8 cellular contexts compared by ENCODE assay signal in the genomic region with DNA sequence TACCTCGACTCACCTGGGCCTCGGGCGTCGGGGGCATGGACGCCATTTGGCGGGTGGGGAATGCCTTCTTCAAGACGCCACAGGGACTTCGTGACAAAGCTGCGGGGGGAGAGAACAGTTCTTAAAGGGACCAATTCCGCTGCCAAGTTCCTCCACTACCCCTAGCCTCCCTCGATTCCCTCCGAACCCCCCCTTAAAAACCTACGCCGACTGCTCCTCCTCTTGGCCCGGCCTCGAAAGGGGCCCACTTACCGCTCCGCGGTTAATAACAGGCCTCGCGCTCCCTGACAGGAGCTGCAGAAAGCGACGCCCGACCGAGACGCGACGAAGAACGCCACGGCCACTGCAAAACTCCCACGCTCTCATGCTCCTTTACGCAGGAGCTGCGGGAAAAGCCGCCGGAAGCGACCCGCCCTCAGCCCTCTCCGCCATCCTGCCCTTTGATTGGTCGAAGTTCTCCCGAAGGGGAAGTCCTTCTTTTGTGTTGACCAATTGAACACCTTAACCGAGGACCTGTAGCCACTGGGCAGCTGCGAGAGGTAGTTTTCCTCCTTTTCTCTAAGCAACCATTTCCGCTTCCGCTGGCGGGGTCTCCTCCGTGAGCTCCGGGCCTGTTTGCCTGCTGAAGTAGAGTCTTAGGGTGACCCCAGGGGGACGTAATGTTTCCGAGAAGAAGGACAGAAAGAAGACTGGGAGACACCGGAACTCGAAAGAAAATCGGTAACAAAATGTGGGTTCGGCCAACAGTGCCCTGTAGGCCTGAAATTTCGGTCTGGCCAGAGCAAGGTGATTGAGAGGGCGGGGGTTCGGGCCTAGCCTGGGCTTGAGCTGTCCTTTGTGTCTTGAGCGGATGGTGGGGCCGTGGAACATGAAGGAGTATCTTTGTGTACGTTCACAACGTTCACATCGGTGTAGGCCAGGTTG. TPM values are rescaled to one million over a fixed set of nuclear protein-coding genes. Genes with fewer than 3 reads are reported as not detected.
A peak's percentile ranks its signal among the peaks of the same experiment; 100 is the strongest.
DNase-seq lines count a peak whose midpoint lies in the region; TF ChIP-seq lines count a peak whose summit lies in the region.

A gene (plus strand): TSS at position 573 of the 924 bp plus-strand sequence. CDS start 32,548 bp downstream, outside the sequence.
A gene with protein sequence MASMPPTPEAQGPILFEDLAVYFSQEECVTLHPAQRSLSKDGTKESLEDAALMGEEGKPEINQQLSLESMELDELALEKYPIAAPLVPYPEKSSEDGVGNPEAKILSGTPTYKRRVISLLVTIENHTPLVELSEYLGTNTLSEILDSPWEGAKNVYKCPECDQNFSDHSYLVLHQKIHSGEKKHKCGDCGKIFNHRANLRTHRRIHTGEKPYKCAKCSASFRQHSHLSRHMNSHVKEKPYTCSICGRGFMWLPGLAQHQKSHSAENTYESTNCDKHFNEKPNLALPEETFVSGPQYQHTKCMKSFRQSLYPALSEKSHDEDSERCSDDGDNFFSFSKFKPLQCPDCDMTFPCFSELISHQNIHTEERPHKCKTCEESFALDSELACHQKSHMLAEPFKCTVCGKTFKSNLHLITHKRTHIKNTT (minus strand): TSS at position 397 of the 924 bp plus-strand sequence. CDS start 351 bp downstream, at position 46.

- POLR2A ChIA-PET in HEK293 (lab: Yijun Ruan, JAX) = interaction anchor here (0.6 to 3.3 kb wide), 12 partner anchors 11 to 293 kb away, joined by 3 to 33 read pairs (median 6); a partner anchor contains a TSS

- no peaks in the 10 kb centered on the region for H3K4me1 ChIP-seq in HEK293 (ENCODE audit: control insufficient read depth, insufficient read depth, low read length)
- H3K4me1 ChIP-seq in right atrium auricular region = peaks cover 0 to 8% of the 10 kb centered on the region in 2 donors
- H3K4me1 ChIP-seq in prostate gland (replicated peaks) = no peaks in the 10 kb centered on the region
- no peaks in the 10 kb centered on the region for H3K4me1 ChIP-seq in uterus

- DNase-seq in GDM1 (lab: John Stamatoyannopoulos, UW) (peak; percentile 79), NCI-H1092 (lab: John Stamatoyannopoulos, UW) (peak; percentile 68), anterior cingulate cortex (lab: John Stamatoyannopoulos, UW) (peak in 56 of 58 donors; percentile 18 to 92 (median 77)), right atrium auricular region (ENCODE audit: low spot score) (peak; percentile 90), prostate gland (ENCODE audit: low spot score) (peak; percentile 82), uterus (peak; percentile 73 to 77)

- peaks cover 36% of the 10 kb centered on the region for H3K36me3 Mint-ChIP-seq in T-helper 1 cell treated with Interleukin-12 subunit alpha and Interleukin-12 subunit beta and Interleukin-4 antibody, amounts not matched to agents 30 μg/mL and 1 μg/mL, for 36 hours (ENCODE audit: low read depth)

- H3K4me1 Mint-ChIP-seq in T-helper 1 cell treated with Interleukin-12 subunit alpha and Interleukin-12 subunit beta and Interleukin-4 antibody, amounts not matched to agents 30 μg/mL and 1 μg/mL, for 36 hours (ENCODE audit: low read depth) = peaks cover 10% of the 10 kb centered on the region

- peak within 1 kb of the TSS; percentile 94 for H3K4me3 Mint-ChIP-seq in T-helper 1 cell treated with Interleukin-12 subunit alpha and Interleukin-12 subunit beta and Interleukin-4 antibody, amounts not matched to agents 30 μg/mL and 1 μg/mL, for 36 hours

- TF ChIP-seq CTCF in HEK293 (tag by site-specific recombination; IDR thresholded peaks at IDR 0.05) = no peak; the same call in 1 of the 2 replicates
- TF ChIP-seq CTCF in right atrium auricular region (IDR thresholded peaks at IDR 0.05) = no peak
- no peak for TF ChIP-seq CTCF in prostate gland (IDR thresholded peaks at IDR 0.05)
- TF ChIP-seq CTCF in uterus (IDR thresholded peaks at IDR 0.05) = no peak

- TF ChIP-seq POLR2A in prostate gland (IDR thresholded peaks at IDR 0.05) (no peak), uterus (IDR thresholded peaks at IDR 0.05) (no peak)

- H3K9me3 Mint-ChIP-seq in T-helper 1 cell treated with Interleukin-12 subunit alpha and Interleukin-12 subunit beta and Interleukin-4 antibody, amounts not matched to agents 30 μg/mL and 1 μg/mL, for 36 hours = peaks cover 34% of the 10 kb centered on the region

- peaks cover 8 to 33% of the 10 kb centered on the region in 2 experiments; a peak in 2 of 3 replicates for H3K36me3 ChIP-seq in HEK293 (ENCODE audit: control insufficient read depth in 2 of 2, insufficient read depth in 1 of 2, low read length in 2 of 2)
- peaks cover 10% of the 10 kb centered on the region for H3K36me3 ChIP-seq in right atrium auricular region
- H3K36me3 ChIP-seq in prostate gland = no peaks in the 10 kb centered on the region
- no peaks in the 10 kb centered on the region for H3K36me3 ChIP-seq in uterus

- H3K27ac ChIP-seq in HEK293 (ENCODE audit: extremely low read depth, low read depth, low read length) (peak within 1 kb of the TSS; percentile 32; the same call in 1 of the 2 replicates), right atrium auricular region (peak within 1 kb of the TSS; percentile 75 to 82), prostate gland (peak within 1 kb of the TSS; percentile 57 to 61), uterus (peak within 1 kb of the TSS; percentile 45 to 59)

- H3K27me3 Mint-ChIP-seq in T-helper 1 cell treated with Interleukin-12 subunit alpha and Interleukin-12 subunit beta and Interleukin-4 antibody, amounts not matched to agents 30 μg/mL and 1 μg/mL, for 36 hours (ENCODE audit: low read depth) = no peaks in the 10 kb centered on the region

- no peaks in the 10 kb centered on the region for H3K9me3 ChIP-seq in HEK293 (ENCODE audit: control insufficient read depth, insufficient read depth, low read depth, low read length)
- peaks cover 0 to 20% of the 10 kb centered on the region in 2 donors for H3K9me3 ChIP-seq in right atrium auricular region
- no peaks in the 10 kb centered on the region for H3K9me3 ChIP-seq in prostate gland
- H3K9me3 ChIP-seq in uterus = peaks cover 0 to 15% of the 10 kb centered on the region in 2 donors

- no peaks in the 10 kb centered on the region for H3K27me3 ChIP-seq in right atrium auricular region
- H3K27me3 ChIP-seq in prostate gland (replicated peaks; ENCODE audit: insufficient read depth) = no peaks in the 10 kb centered on the region
- no peaks in the 10 kb centered on the region for H3K27me3 ChIP-seq in uterus

- CTCF ChIA-PET in HEK293 (lab: Yijun Ruan, JAX) = interaction anchor here (0.6 to 1.0 kb wide), 3 partner anchors 14 to 811 kb away, joined by 3 read pairs; no protein-coding TSS in a partner anchor

- 40% methylated on average over 61 of the region's 61 CpGs for WGBS in prostate gland

- peak within 1 kb of the TSS; percentile 93 for H3K27ac Mint-ChIP-seq in T-helper 1 cell treated with Interleukin-12 subunit alpha and Interleukin-12 subunit beta and Interleukin-4 antibody, amounts not matched to agents 30 μg/mL and 1 μg/mL, for 36 hours

- intact Hi-C loops in prostate gland (cut with DNase I) (no loop called here), uterus (cut with DNase I; ENCODE audit: low total_unique reads) (no loop called here)

- H3K4me3 ChIP-seq in HEK293 (ENCODE audit: low read depth, low read length) = peak within 1 kb of the TSS; percentile 61
- peak within 1 kb of the TSS; percentile 55 to 66 for H3K4me3 ChIP-seq in right atrium auricular region
- peak within 1 kb of the TSS; percentile 47 for H3K4me3 ChIP-seq in prostate gland
- H3K4me3 ChIP-seq in uterus = peak within 1 kb of the TSS; percentile 55 to 57

TF ChIP-seq in HEK293, 187 proteins besides CTCF, POLR2A, EP300 and RAD21 (continues in another document):
- TF ChIP-seq SCRT2 (tag by site-specific recombination; IDR thresholded peaks at IDR 0.05) = peak; percentile 84
- TF ChIP-seq, protein P1, sequence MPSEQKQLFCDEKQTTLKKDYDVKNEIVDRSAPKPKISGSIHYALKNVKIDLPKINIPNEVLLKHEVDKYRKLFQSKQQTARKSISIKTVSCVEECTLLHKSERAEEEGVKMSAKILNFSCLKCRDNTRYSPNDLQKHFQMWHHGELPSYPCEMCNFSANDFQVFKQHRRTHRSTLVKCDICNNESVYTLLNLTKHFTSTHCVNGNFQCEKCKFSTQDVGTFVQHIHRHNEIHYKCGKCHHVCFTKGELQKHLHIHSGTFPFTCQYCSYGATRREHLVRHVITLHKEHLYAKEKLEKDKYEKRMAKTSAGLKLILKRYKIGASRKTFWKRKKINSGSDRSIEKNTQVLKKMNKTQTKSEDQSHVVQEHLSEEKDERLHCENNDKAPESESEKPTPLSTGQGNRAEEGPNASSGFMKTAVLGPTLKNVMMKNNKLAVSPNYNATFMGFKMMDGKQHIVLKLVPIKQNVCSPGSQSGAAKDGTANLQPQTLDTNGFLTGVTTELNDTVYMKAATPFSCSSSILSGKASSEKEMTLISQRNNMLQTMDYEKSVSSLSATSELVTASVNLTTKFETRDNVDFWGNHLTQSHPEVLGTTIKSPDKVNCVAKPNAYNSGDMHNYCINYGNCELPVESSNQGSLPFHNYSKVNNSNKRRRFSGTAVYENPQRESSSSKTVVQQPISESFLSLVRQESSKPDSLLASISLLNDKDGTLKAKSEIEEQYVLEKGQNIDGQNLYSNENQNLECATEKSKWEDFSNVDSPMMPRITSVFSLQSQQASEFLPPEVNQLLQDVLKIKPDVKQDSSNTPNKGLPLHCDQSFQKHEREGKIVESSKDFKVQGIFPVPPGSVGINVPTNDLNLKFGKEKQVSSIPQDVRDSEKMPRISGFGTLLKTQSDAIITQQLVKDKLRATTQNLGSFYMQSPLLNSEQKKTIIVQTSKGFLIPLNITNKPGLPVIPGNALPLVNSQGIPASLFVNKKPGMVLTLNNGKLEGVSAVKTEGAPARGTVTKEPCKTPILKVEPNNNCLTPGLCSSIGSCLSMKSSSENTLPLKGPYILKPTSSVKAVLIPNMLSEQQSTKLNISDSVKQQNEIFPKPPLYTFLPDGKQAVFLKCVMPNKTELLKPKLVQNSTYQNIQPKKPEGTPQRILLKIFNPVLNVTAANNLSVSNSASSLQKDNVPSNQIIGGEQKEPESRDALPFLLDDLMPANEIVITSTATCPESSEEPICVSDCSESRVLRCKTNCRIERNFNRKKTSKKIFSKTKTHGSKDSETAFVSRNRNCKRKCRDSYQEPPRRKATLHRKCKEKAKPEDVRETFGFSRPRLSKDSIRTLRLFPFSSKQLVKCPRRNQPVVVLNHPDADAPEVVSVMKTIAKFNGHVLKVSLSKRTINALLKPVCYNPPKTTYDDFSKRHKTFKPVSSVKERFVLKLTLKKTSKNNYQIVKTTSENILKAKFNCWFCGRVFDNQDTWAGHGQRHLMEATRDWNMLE (tag by site-specific recombination; conservative IDR thresholded peaks at IDR 0.05; ENCODE audit: low read depth) = peak; percentile 63
- no peak for TF ChIP-seq ZSCAN30 (tag by site-specific recombination; IDR thresholded peaks at IDR 0.05)

RNA-seq across cellular contexts. Expression of the first gene that starts in this region (rescaled TPM):
- total RNA-seq in right atrium auricular region (10 to 100 TPM; 28.1 to 29.1 TPM), prostate gland (10 to 100 TPM; 48.1 to 99.2 TPM), uterus (10 to 100 TPM; 17.4 to 45.1 (median 27.9) TPM)

RNA-seq across cellular contexts. Expression of the second gene that starts in this region (rescaled TPM):
- total RNA-seq in right atrium auricular region (1 to 10 TPM; 1.3 to 2.2 TPM), prostate gland (1 to 10 TPM; 2.1 to 9.5 TPM), uterus (1 to 10 TPM; 1.3 to 5.2 (median 2.7) TPM)

Comparison
In these comparisons a context has a peak if more than half of its experiments do, and no peak if none do; other contexts are left out.
1. Peak in every context shown above with its lines: DNase-seq, H3K4me3 ChIP-seq and H3K27ac ChIP-seq.